Comparison of ENCODE assay signal across 20 cellular contexts in genomic region chr3:174346571-174346970, GRCh38.
DNase-seq lines count a peak whose midpoint lies in the region; ATAC-seq and TF ChIP-seq lines count a peak whose summit lies in the region.
"Had no signal": no experiment of that assay in that cellular context is flagged by ENCODE, and none has a peak within 500 bp of the region (broad histone marks: within the 10 kb centered on the region; RNA-seq: fewer than 3 reads in every experiment).

No MANE protein-coding gene starts in this region.

- no peak overlapping the region for H4K8ac ChIP-seq in trophoblast cell (ENCODE audit: low read depth, low read length)

- H3K36me3 ChIP-seq in OCI-LY3 (replicated peaks; ENCODE audit: low read depth, low read length) = no peaks in the 10 kb centered on the region
- H3K36me3 ChIP-seq in osteoblast (ENCODE audit: insufficient read depth, low read length) = no peaks in the 10 kb centered on the region
- no peaks in the 10 kb centered on the region for H3K36me3 ChIP-seq in trophoblast cell (ENCODE audit: control insufficient read depth in 1 of 2, insufficient read depth in 2 of 2, low read length in 2 of 2)
- H3K36me3 ChIP-seq: BLaER1 treated with 17β-estradiol and CSF1 and Interleukin-3, amounts not matched to agents 10 nM and 100 nM had no signal

- peaks cover 35% of the 10 kb centered on the region for H3K4me1 Mint-ChIP-seq in nephron
- H3K4me1 Mint-ChIP-seq: B cell, IgD-negative memory B cell had no signal

- H3K9me3 ChIP-seq in OCI-LY3 (ENCODE audit: insufficient read depth, low read length) (no peaks in the 10 kb centered on the region), osteoblast (ENCODE audit: low read depth, low read length) (no peaks in the 10 kb centered on the region), trophoblast cell (ENCODE audit: insufficient read depth, low read depth, low read length) (no peaks in the 10 kb centered on the region)

- H3K4me2 ChIP-seq in OCI-LY3 (ENCODE audit: low read length) = no peak overlapping the region
- no peak overlapping the region for H3K4me2 ChIP-seq in osteoblast (ENCODE audit: insufficient read depth, low read length)
- H3K4me2 ChIP-seq in trophoblast cell (ENCODE audit: low read length) = no peak overlapping the region
- H3K4me2 ChIP-seq: BLaER1 treated with 17β-estradiol and CSF1 and Interleukin-3, amounts not matched to agents 10 nM and 100 nM had no signal

- H4K12ac ChIP-seq in trophoblast cell (ENCODE audit: low read depth, low read length) = no peak overlapping the region

- no peaks in the 10 kb centered on the region for H4K20me1 ChIP-seq in OCI-LY3 (ENCODE audit: insufficient read depth, low read length)
- no peaks in the 10 kb centered on the region for H4K20me1 ChIP-seq in osteoblast (ENCODE audit: insufficient read depth, low read length)
- H4K20me1 ChIP-seq: BLaER1 treated with 17β-estradiol and CSF1 and Interleukin-3, amounts not matched to agents 10 nM and 100 nM had no signal

- no peaks in the 10 kb centered on the region for H3K79me1 ChIP-seq in trophoblast cell (ENCODE audit: low read length)

- no peak overlapping the region for H3K4ac ChIP-seq in trophoblast cell (ENCODE audit: low read depth, low read length)

- H3K4me3 Mint-ChIP-seq in nephron = no peak overlapping the region
- H3K4me3 Mint-ChIP-seq: B cell; CD8-positive, alpha-beta T cell; HFFc6; IgD-negative memory B cell had no signal

- peak overlapping the region in 2 of 3 experiments; percentile 14 to 48 for H3K27ac Mint-ChIP-seq in nephron
- H3K27ac Mint-ChIP-seq: B cell; CD8-positive, alpha-beta T cell; HFFc6; IgD-negative memory B cell had no signal

- H2BK5ac ChIP-seq in trophoblast cell (ENCODE audit: low read depth, low read length, poor library complexity) = no peak overlapping the region

- no peak overlapping the region for H3K27ac ChIP-seq in OCI-LY3 (ENCODE audit: low read length)
- no peak overlapping the region for H3K27ac ChIP-seq in osteoblast (ENCODE audit: low read depth, low read length)
- H3K27ac ChIP-seq in trophoblast cell (ENCODE audit: low read depth, low read length) = no peak overlapping the region
- H3K27ac ChIP-seq: BLaER1 treated with 17β-estradiol and CSF1 and Interleukin-3, amounts not matched to agents 10 nM and 100 nM had no signal

- H2AK5ac ChIP-seq in trophoblast cell (ENCODE audit: low read length) = no peak overlapping the region

- DNase-seq in foreskin melanocyte (peak; percentile 85), osteoblast (ENCODE audit: insufficient read length, low spot score, missing footprints) (no peak), SW 1271 (lab: John Stamatoyannopoulos, UW) (no peak), trophoblast cell (no peak)
- no peak for DNase-seq in effector CD8-positive, alpha-beta T cell (lab: John Stamatoyannopoulos, UW)
- DNase-seq: Calu3; CD8-positive, alpha-beta T cell; DMS79 treated with DMSO at 0.1 percent for 48 hours; GF-D8; GOT3; H7; HFFc6 had no signal

- no peak overlapping the region for H3K23ac ChIP-seq in trophoblast cell (ENCODE audit: low read length)

- H3K18ac ChIP-seq in trophoblast cell (ENCODE audit: low read length) = no peak overlapping the region

- TF ChIP-seq CTCF in OCI-LY3 (IDR thresholded peaks at IDR 0.05; ENCODE audit: low read depth, low read length) (no peak), nephron (IDR thresholded peaks at IDR 0.05; ENCODE audit: unreplicated experiment in 3 of 3) (no peak), osteoblast (IDR thresholded peaks at IDR 0.05; ENCODE audit: extremely low read depth, low read depth, low read length) (no peak)

- no peaks in the 10 kb centered on the region for H3K36me3 Mint-ChIP-seq in nephron (ENCODE audit: low read depth)
- H3K36me3 Mint-ChIP-seq: CD8-positive, alpha-beta T cell; IgD-negative memory B cell had no signal

- peaks cover 17% of the 10 kb centered on the region for H3K9me3 Mint-ChIP-seq in nephron

- H4K91ac ChIP-seq in trophoblast cell (ENCODE audit: low read depth, low read length) = no peak overlapping the region

- no peaks in the 10 kb centered on the region for H3K79me2 ChIP-seq in OCI-LY3 (ENCODE audit: low read length)
- H3K79me2 ChIP-seq in osteoblast (ENCODE audit: insufficient read depth, low read length) = no peaks in the 10 kb centered on the region
- no peaks in the 10 kb centered on the region for H3K79me2 ChIP-seq in trophoblast cell (ENCODE audit: control insufficient read depth, insufficient read depth, low read length, poor library complexity)

- no peak overlapping the region for H3K9ac ChIP-seq in OCI-LY3 (ENCODE audit: low read length)
- no peak overlapping the region for H3K9ac ChIP-seq in trophoblast cell (ENCODE audit: low read length)
- H3K9ac ChIP-seq: BLaER1 treated with 17β-estradiol and CSF1 and Interleukin-3, amounts not matched to agents 10 nM and 100 nM had no signal

- H2BK12ac ChIP-seq in trophoblast cell (ENCODE audit: low read length) = no peak overlapping the region

- H3K14ac ChIP-seq in trophoblast cell (ENCODE audit: low read length) = no peak overlapping the region

- no peaks in the 10 kb centered on the region for H3K27me3 ChIP-seq in OCI-LY3 (ENCODE audit: low read depth, low read length)
- H3K27me3 ChIP-seq in osteoblast (ENCODE audit: insufficient read depth, low read length) = no peaks in the 10 kb centered on the region
- no peaks in the 10 kb centered on the region for H3K27me3 ChIP-seq in trophoblast cell (ENCODE audit: insufficient read depth, low read length)
- H3K27me3 ChIP-seq: BLaER1 treated with 17β-estradiol and CSF1 and Interleukin-3, amounts not matched to agents 10 nM and 100 nM had no signal

- H3K27me3 Mint-ChIP-seq in nephron (ENCODE audit: low read depth) = no peaks in the 10 kb centered on the region
- H3K27me3 Mint-ChIP-seq: B cell, IgD-negative memory B cell had no signal

- H2BK120ac ChIP-seq in trophoblast cell (ENCODE audit: insufficient read depth, low read length, poor library complexity) = no peak overlapping the region

- ATAC-seq in HG02623 (IDR thresholded peaks at IDR 0.05; ENCODE audit: unreplicated experiment) = no peak
- ATAC-seq: CD8-positive, alpha-beta T cell; GM12878; HCT116 had no signal

- no CpG with 5 or more reads among the region's 1 CpG for WGBS in trophoblast cell (ENCODE audit: extremely low coverage, insufficient coverage, insufficient read length)

- H2AFZ ChIP-seq in OCI-LY3 (ENCODE audit: low read depth, low read length) = peak overlapping the region; percentile 11; the same call in 1 of the 2 replicates
- H2AFZ ChIP-seq in osteoblast (ENCODE audit: low read length) = peak overlapping the region; percentile 51
- H2AFZ ChIP-seq in trophoblast cell (ENCODE audit: insufficient read depth, low read length, poor library complexity) = no peak overlapping the region

- H3K4me3 ChIP-seq in OCI-LY3 (ENCODE audit: low read length) (no peak overlapping the region), osteoblast (ENCODE audit: insufficient read depth, low read length) (no peak overlapping the region), trophoblast cell (ENCODE audit: low read depth, low read length) (no peak overlapping the region)
- H3K4me3 ChIP-seq: BLaER1 treated with 17β-estradiol and CSF1 and Interleukin-3, amounts not matched to agents 10 nM and 100 nM; GM12878 had no signal

- no peaks in the 10 kb centered on the region for H3K4me1 ChIP-seq in OCI-LY3 (ENCODE audit: low read length)
- H3K4me1 ChIP-seq in osteoblast (ENCODE audit: insufficient read depth, low read length) = no peaks in the 10 kb centered on the region
- H3K4me1 ChIP-seq in trophoblast cell (ENCODE audit: control insufficient read depth in 1 of 2, insufficient read depth in 2 of 2, low read length in 2 of 2) = no peaks in the 10 kb centered on the region
